ENCODE assay signal across 2 cellular contexts in the genomic region with DNA sequence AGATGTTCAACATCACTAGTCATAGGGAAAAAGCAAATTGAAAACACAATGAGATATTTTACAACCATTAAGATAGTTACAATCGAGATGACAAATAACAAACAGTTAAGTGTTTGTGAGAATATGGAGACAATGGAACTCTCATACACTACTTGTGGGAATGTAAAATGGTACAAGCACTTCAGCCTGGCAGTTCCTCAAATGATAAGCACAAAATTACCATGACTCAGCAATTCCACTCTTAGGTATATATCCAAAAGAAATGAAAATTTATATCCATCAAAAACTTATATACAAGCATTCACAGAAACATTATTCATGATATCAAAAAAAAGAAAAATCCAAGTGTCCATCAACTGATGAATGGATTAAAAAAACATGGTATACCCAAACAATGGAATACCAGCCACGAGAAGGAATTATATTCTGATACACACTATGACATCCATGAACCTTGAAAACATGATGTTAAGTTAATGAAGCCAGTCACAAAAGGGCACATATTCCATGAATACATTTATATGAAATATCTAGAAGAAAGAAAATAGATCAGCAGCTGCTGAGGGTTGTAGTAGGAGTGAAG.
TF ChIP-seq lines count a peak whose summit lies in the region.

No MANE protein-coding gene starts in this region.

TF ChIP-seq in HepG2, 621 proteins besides CTCF, POLR2A, EP300 and RAD21:
- TF ChIP-seq ZNF589 (CRISPR knock-in tag; conservative IDR thresholded peaks at IDR 0.05) (no peak), NFYB (CRISPR knock-in tag; IDR thresholded peaks at IDR 0.05) (no peak), ATF7 (IDR thresholded peaks at IDR 0.05) (no peak), ATF7 (CRISPR knock-in tag; IDR thresholded peaks at IDR 0.05) (no peak), MAFK (conservative IDR thresholded peaks at IDR 0.05 in 1 of 2, IDR thresholded peaks at IDR 0.05 in 1 of 2; ENCODE audit: low read length in 2 of 2) (peak; percentile 93 to 98), NPAS2 (CRISPR knock-in tag; IDR thresholded peaks at IDR 0.05; ENCODE audit: borderline replicate concordance) (no peak), BRCA1 (CRISPR knock-in tag; IDR thresholded peaks at IDR 0.05) (no peak), KLF9 (CRISPR knock-in tag; IDR thresholded peaks at IDR 0.05; ENCODE audit: low read depth) (no peak), ZNF816 (CRISPR knock-in tag; IDR thresholded peaks at IDR 0.05; ENCODE audit: borderline replicate concordance) (no peak), ZNF253 (CRISPR knock-in tag; IDR thresholded peaks at IDR 0.05; ENCODE audit: borderline replicate concordance) (no peak), NFE2L2 (IDR thresholded peaks at IDR 0.05; ENCODE audit: low read length) (peak; percentile 88), MIER2 (CRISPR knock-in tag; IDR thresholded peaks at IDR 0.05) (no peak), ONECUT2 (CRISPR knock-in tag; IDR thresholded peaks at IDR 0.05) (no peak), NR1H2 (CRISPR knock-in tag; IDR thresholded peaks at IDR 0.05; ENCODE audit: borderline replicate concordance, low read depth) (no peak), MAFF (IDR thresholded peaks at IDR 0.05; ENCODE audit: low read depth, low read length) (peak; percentile 96), YY1 (IDR thresholded peaks at IDR 0.05; ENCODE audit: insufficient read depth, insufficient replicate concordance, low read depth, low read length) (no peak), HNF4A (CRISPR knock-in tag; IDR thresholded peaks at IDR 0.05) (no peak), NRL (CRISPR knock-in tag; IDR thresholded peaks at IDR 0.05; ENCODE audit: borderline replicate concordance) (no peak)
- TF ChIP-seq, protein P1, sequence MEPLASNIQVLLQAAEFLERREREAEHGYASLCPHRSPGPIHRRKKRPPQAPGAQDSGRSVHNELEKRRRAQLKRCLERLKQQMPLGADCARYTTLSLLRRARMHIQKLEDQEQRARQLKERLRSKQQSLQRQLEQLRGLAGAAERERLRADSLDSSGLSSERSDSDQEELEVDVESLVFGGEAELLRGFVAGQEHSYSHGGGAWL (CRISPR knock-in tag; IDR thresholded peaks at IDR 0.05), result no peak
- TF ChIP-seq, protein P2, sequence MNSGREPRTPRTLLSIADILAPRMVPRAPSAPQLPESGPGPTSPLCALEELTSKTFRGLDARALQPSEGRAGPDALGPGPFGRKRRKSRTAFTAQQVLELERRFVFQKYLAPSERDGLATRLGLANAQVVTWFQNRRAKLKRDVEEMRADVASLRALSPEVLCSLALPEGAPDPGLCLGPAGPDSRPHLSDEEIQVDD (CRISPR knock-in tag; IDR thresholded peaks at IDR 0.05; ENCODE audit: borderline replicate concordance), result no peak

TF ChIP-seq in K562, 482 proteins besides CTCF, POLR2A, EP300 and RAD21 (continues in another document):
- TF ChIP-seq ZNF316 (IDR thresholded peaks at IDR 0.05) (peak; percentile 100), JUN (IDR thresholded peaks at IDR 0.05; ENCODE audit: borderline replicate concordance, low read depth, low read length) (0 out of 2 replicates have a peak, but pooled peaks have one; percentile 18), JUN (CRISPR knock-in tag; IDR thresholded peaks at IDR 0.05; ENCODE audit: borderline replicate concordance) (no peak), KHSRP (IDR thresholded peaks at IDR 0.05) (no peak), MEIS2 (IDR thresholded peaks at IDR 0.05; ENCODE audit: partially characterized antibody) (peak; percentile 43), TEAD4 (IDR thresholded peaks at IDR 0.05; ENCODE audit: low read length) (peak; percentile 30; the same call in 1 of the 2 replicates), TEAD4 (CRISPR knock-in tag; IDR thresholded peaks at IDR 0.05; ENCODE audit: borderline replicate concordance) (no peak), EHMT2 (IDR thresholded peaks at IDR 0.05) (peak; percentile 91), ZEB2 (IDR thresholded peaks at IDR 0.05) (peak; percentile 48; the same call in 1 of the 2 replicates), DPF2 (IDR thresholded peaks at IDR 0.05) (peak; percentile 77), TCF7L2 (IDR thresholded peaks at IDR 0.05; ENCODE audit: low read depth, low read length) (no peak), EP400 (IDR thresholded peaks at IDR 0.05) (0 out of 2 replicates have a peak, but pooled peaks have one; percentile 38), GTF2F1 (IDR thresholded peaks at IDR 0.05; ENCODE audit: low read depth, low read length) (no peak), RUNX1 (IDR thresholded peaks at IDR 0.05; ENCODE audit: low read depth) (no peak), SMARCC2 (IDR thresholded peaks at IDR 0.05; ENCODE audit: low read depth) (peak; percentile 70), HDAC2 (IDR thresholded peaks at IDR 0.05) (0 out of 2 replicates have a peak, but pooled peaks have one; percentile 24), MAFF (IDR thresholded peaks at IDR 0.05; ENCODE audit: low read length) (peak; percentile 100), BACH1 (tag; IDR thresholded peaks at IDR 0.05) (peak; percentile 98), TBL1XR1 (IDR thresholded peaks at IDR 0.05; ENCODE audit: low read length in 2 of 2) (0 out of 4 replicates have a peak, but pooled peaks of 1 of the 2 experiments have one; percentile 27), BRF1 (IDR thresholded peaks at IDR 0.05; ENCODE audit: borderline replicate concordance, extremely low read depth, insufficient read length) (no peak), DIDO1 (tag; IDR thresholded peaks at IDR 0.05; ENCODE audit: low read depth) (no peak), TRIM28 (IDR thresholded peaks at IDR 0.05) (peak; percentile 20; the same call in 1 of the 2 replicates), NCOR1 (IDR thresholded peaks at IDR 0.05) (peak; percentile 26; the same call in 1 of the 2 replicates), MTA1 (IDR thresholded peaks at IDR 0.05; ENCODE audit: borderline replicate concordance) (no peak), TRIM24 (IDR thresholded peaks at IDR 0.05) (peak; percentile 24 to 56; a peak in 1 of 4 replicates), FOXM1 (IDR thresholded peaks at IDR 0.05; ENCODE audit: low read depth) (peak; percentile 52; the same call in 1 of the 2 replicates), FOXM1 (CRISPR knock-in tag; IDR thresholded peaks at IDR 0.05; ENCODE audit: low read depth) (no peak), GATAD2B (IDR thresholded peaks at IDR 0.05; ENCODE audit: borderline replicate concordance) (0 out of 2 replicates have a peak, but pooled peaks have one; percentile 17), RFX1 (IDR thresholded peaks at IDR 0.05) (no peak), SAFB (IDR thresholded peaks at IDR 0.05; ENCODE audit: borderline replicate concordance, low read depth, low read length) (no peak), NRF1 (conservative IDR thresholded peaks at IDR 0.05 in 1 of 2, IDR thresholded peaks at IDR 0.05 in 1 of 2) (no peak), RCOR1 (IDR thresholded peaks at IDR 0.05; ENCODE audit: borderline replicate concordance in 1 of 2, low read depth in 2 of 2, low read length in 2 of 2) (0 out of 4 replicates have a peak, but pooled peaks of 1 of the 2 experiments have one; percentile 22), SMARCE1 (IDR thresholded peaks at IDR 0.05) (peak; percentile 77), FIP1L1 (IDR thresholded peaks at IDR 0.05; ENCODE audit: low read depth, low read length, poor library complexity, severe bottlenecking) (no peak), FOSL1 (tag; conservative IDR thresholded peaks at IDR 0.05) (0 out of 2 replicates have a peak, but pooled peaks have one; percentile 39), MAFG (tag; conservative IDR thresholded peaks at IDR 0.05) (peak; percentile 100), SOX6 (IDR thresholded peaks at IDR 0.05) (peak; percentile 77)
- TF ChIP-seq, protein P3, sequence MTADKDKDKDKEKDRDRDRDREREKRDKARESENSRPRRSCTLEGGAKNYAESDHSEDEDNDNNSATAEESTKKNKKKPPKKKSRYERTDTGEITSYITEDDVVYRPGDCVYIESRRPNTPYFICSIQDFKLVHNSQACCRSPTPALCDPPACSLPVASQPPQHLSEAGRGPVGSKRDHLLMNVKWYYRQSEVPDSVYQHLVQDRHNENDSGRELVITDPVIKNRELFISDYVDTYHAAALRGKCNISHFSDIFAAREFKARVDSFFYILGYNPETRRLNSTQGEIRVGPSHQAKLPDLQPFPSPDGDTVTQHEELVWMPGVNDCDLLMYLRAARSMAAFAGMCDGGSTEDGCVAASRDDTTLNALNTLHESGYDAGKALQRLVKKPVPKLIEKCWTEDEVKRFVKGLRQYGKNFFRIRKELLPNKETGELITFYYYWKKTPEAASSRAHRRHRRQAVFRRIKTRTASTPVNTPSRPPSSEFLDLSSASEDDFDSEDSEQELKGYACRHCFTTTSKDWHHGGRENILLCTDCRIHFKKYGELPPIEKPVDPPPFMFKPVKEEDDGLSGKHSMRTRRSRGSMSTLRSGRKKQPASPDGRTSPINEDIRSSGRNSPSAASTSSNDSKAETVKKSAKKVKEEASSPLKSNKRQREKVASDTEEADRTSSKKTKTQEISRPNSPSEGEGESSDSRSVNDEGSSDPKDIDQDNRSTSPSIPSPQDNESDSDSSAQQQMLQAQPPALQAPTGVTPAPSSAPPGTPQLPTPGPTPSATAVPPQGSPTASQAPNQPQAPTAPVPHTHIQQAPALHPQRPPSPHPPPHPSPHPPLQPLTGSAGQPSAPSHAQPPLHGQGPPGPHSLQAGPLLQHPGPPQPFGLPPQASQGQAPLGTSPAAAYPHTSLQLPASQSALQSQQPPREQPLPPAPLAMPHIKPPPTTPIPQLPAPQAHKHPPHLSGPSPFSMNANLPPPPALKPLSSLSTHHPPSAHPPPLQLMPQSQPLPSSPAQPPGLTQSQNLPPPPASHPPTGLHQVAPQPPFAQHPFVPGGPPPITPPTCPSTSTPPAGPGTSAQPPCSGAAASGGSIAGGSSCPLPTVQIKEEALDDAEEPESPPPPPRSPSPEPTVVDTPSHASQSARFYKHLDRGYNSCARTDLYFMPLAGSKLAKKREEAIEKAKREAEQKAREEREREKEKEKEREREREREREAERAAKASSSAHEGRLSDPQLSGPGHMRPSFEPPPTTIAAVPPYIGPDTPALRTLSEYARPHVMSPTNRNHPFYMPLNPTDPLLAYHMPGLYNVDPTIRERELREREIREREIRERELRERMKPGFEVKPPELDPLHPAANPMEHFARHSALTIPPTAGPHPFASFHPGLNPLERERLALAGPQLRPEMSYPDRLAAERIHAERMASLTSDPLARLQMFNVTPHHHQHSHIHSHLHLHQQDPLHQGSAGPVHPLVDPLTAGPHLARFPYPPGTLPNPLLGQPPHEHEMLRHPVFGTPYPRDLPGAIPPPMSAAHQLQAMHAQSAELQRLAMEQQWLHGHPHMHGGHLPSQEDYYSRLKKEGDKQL (CRISPR knock-in tag; IDR thresholded peaks at IDR 0.05; ENCODE audit: borderline replicate concordance), result no peak
- TF ChIP-seq, protein P4, sequence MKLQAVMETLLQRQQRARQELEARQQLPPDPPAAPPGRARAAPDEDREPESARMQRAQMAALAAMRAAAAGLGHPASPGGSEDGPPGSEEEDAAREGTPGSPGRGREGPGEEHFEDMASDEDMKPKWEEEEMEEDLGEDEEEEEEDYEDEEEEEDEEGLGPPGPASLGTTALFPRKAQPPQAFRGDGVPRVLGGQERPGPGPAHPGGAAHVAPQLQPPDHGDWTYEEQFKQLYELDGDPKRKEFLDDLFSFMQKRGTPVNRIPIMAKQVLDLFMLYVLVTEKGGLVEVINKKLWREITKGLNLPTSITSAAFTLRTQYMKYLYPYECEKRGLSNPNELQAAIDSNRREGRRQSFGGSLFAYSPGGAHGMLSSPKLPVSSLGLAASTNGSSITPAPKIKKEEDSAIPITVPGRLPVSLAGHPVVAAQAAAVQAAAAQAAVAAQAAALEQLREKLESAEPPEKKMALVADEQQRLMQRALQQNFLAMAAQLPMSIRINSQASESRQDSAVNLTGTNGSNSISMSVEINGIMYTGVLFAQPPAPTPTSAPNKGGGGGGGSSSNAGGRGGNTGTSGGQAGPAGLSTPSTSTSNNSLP (IDR thresholded peaks at IDR 0.05; ENCODE audit: borderline replicate concordance, low read depth, low read length), result peak; percentile 25; the same call in 1 of the 2 replicates
- TF ChIP-seq, protein P5, sequence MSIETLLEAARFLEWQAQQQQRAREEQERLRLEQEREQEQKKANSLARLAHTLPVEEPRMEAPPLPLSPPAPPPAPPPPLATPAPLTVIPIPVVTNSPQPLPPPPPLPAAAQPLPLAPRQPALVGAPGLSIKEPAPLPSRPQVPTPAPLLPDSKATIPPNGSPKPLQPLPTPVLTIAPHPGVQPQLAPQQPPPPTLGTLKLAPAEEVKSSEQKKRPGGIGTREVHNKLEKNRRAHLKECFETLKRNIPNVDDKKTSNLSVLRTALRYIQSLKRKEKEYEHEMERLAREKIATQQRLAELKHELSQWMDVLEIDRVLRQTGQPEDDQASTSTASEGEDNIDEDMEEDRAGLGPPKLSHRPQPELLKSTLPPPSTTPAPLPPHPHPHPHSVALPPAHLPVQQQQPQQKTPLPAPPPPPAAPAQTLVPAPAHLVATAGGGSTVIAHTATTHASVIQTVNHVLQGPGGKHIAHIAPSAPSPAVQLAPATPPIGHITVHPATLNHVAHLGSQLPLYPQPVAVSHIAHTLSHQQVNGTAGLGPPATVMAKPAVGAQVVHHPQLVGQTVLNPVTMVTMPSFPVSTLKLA (conservative IDR thresholded peaks at IDR 0.05), result 0 out of 4 replicates have a peak, but pooled peaks of 1 of the 2 experiments have one; percentile 21
- TF ChIP-seq, protein P6, sequence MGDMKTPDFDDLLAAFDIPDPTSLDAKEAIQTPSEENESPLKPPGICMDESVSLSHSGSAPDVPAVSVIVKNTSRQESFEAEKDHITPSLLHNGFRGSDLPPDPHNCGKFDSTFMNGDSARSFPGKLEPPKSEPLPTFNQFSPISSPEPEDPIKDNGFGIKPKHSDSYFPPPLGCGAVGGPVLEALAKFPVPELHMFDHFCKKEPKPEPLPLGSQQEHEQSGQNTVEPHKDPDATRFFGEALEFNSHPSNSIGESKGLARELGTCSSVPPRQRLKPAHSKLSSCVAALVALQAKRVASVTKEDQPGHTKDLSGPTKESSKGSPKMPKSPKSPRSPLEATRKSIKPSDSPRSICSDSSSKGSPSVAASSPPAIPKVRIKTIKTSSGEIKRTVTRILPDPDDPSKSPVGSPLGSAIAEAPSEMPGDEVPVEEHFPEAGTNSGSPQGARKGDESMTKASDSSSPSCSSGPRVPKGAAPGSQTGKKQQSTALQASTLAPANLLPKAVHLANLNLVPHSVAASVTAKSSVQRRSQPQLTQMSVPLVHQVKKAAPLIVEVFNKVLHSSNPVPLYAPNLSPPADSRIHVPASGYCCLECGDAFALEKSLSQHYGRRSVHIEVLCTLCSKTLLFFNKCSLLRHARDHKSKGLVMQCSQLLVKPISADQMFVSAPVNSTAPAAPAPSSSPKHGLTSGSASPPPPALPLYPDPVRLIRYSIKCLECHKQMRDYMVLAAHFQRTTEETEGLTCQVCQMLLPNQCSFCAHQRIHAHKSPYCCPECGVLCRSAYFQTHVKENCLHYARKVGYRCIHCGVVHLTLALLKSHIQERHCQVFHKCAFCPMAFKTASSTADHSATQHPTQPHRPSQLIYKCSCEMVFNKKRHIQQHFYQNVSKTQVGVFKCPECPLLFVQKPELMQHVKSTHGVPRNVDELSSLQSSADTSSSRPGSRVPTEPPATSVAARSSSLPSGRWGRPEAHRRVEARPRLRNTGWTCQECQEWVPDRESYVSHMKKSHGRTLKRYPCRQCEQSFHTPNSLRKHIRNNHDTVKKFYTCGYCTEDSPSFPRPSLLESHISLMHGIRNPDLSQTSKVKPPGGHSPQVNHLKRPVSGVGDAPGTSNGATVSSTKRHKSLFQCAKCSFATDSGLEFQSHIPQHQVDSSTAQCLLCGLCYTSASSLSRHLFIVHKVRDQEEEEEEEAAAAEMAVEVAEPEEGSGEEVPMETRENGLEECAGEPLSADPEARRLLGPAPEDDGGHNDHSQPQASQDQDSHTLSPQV (IDR thresholded peaks at IDR 0.05), result peak; percentile 71; the same call in 1 of the 2 replicates
